ENCODE assay signal across 1 cellular context in the genomic region with DNA sequence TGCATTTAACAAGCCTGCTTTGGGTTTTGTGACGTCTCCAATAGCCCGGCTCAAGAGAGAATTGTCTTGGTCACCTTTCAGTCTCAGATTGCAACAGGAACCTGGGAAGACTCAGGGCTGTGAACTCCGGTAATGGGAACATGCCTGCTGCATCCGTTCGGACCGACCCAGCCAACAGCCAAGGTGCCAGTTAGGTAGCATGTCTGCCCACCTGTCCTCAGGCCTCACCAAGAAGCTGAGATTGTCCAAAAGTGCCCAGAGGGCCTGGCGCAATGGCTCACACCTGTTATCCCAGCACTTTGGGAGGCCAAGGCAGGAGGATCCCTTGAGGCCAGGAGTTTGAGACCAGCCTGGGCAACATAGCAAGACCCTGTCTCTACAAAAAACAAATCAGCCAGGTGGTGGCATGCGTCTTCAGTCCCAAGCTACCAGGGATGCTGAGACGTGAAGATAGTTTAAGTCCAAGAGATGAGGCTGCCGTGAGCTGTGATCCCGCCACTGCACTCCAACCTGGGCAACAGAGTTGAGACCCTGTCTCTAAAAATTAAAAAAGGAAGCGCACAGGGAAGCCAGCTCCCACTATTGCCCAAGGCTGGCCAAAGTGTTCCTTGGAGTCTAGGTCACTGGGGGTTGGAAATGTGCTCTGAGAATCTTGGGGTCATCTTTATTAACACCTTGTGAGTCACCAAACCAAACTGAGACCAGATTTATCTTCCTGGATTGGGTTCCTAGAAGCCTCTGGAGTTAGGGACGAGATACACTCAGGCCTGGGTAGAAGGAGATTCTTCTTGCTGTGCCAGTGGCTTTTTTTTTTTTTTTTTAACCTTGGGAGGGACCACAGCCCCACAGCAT.
TF ChIP-seq lines count a peak whose summit lies in the region.

No MANE protein-coding gene starts in this region.

TF ChIP-seq in GM12878, 131 proteins besides CTCF, POLR2A, EP300 and RAD21:
- TF ChIP-seq, protein P1, sequence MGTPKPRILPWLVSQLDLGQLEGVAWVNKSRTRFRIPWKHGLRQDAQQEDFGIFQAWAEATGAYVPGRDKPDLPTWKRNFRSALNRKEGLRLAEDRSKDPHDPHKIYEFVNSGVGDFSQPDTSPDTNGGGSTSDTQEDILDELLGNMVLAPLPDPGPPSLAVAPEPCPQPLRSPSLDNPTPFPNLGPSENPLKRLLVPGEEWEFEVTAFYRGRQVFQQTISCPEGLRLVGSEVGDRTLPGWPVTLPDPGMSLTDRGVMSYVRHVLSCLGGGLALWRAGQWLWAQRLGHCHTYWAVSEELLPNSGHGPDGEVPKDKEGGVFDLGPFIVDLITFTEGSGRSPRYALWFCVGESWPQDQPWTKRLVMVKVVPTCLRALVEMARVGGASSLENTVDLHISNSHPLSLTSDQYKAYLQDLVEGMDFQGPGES (IDR thresholded peaks at IDR 0.05) = no peak
- no peak for TF ChIP-seq BACH1 (IDR thresholded peaks at IDR 0.05; ENCODE audit: borderline replicate concordance)
- TF ChIP-seq, protein P2, sequence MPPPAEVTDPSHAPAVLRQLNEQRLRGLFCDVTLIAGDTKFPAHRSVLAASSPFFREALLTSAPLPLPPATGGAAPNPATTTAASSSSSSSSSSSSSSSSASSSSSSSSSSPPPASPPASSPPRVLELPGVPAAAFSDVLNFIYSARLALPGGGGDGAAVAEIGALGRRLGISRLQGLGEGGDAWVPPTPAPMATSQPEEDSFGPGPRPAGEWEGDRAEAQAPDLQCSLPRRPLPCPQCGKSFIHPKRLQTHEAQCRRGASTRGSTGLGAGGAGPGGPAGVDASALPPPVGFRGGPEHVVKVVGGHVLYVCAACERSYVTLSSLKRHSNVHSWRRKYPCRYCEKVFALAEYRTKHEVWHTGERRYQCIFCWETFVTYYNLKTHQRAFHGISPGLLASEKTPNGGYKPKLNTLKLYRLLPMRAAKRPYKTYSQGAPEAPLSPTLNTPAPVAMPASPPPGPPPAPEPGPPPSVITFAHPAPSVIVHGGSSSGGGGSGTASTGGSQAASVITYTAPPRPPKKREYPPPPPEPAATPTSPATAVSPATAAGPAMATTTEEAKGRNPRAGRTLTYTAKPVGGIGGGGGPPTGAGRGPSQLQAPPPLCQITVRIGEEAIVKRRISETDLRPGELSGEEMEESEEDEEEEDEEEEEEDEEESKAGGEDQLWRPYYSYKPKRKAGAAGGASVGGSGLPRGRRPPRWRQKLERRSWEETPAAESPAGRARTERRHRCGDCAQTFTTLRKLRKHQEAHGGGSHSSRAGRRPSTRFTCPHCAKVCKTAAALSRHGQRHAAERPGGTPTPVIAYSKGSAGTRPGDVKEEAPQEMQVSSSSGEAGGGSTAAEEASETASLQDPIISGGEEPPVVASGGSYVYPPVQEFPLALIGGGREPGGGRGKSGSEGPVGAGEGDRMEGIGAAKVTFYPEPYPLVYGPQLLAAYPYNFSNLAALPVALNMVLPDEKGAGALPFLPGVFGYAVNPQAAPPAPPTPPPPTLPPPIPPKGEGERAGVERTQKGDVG (CRISPR knock-in tag; IDR thresholded peaks at IDR 0.05) = no peak
- TF ChIP-seq NR2F1 (conservative IDR thresholded peaks at IDR 0.05) = no peak
- TF ChIP-seq ETV6 (conservative IDR thresholded peaks at IDR 0.05 in 1 of 2, IDR thresholded peaks at IDR 0.05 in 1 of 2; ENCODE audit: borderline replicate concordance in 1 of 2, low read depth in 1 of 2) = no peak
- no peak for TF ChIP-seq TCF7 (IDR thresholded peaks at IDR 0.05; ENCODE audit: borderline replicate concordance)
- TF ChIP-seq, protein P3, sequence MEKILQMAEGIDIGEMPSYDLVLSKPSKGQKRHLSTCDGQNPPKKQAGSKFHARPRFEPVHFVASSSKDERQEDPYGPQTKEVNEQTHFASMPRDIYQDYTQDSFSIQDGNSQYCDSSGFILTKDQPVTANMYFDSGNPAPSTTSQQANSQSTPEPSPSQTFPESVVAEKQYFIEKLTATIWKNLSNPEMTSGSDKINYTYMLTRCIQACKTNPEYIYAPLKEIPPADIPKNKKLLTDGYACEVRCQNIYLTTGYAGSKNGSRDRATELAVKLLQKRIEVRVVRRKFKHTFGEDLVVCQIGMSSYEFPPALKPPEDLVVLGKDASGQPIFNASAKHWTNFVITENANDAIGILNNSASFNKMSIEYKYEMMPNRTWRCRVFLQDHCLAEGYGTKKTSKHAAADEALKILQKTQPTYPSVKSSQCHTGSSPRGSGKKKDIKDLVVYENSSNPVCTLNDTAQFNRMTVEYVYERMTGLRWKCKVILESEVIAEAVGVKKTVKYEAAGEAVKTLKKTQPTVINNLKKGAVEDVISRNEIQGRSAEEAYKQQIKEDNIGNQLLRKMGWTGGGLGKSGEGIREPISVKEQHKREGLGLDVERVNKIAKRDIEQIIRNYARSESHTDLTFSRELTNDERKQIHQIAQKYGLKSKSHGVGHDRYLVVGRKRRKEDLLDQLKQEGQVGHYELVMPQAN (conservative IDR thresholded peaks at IDR 0.05) = no peak
- TF ChIP-seq, protein P4, sequence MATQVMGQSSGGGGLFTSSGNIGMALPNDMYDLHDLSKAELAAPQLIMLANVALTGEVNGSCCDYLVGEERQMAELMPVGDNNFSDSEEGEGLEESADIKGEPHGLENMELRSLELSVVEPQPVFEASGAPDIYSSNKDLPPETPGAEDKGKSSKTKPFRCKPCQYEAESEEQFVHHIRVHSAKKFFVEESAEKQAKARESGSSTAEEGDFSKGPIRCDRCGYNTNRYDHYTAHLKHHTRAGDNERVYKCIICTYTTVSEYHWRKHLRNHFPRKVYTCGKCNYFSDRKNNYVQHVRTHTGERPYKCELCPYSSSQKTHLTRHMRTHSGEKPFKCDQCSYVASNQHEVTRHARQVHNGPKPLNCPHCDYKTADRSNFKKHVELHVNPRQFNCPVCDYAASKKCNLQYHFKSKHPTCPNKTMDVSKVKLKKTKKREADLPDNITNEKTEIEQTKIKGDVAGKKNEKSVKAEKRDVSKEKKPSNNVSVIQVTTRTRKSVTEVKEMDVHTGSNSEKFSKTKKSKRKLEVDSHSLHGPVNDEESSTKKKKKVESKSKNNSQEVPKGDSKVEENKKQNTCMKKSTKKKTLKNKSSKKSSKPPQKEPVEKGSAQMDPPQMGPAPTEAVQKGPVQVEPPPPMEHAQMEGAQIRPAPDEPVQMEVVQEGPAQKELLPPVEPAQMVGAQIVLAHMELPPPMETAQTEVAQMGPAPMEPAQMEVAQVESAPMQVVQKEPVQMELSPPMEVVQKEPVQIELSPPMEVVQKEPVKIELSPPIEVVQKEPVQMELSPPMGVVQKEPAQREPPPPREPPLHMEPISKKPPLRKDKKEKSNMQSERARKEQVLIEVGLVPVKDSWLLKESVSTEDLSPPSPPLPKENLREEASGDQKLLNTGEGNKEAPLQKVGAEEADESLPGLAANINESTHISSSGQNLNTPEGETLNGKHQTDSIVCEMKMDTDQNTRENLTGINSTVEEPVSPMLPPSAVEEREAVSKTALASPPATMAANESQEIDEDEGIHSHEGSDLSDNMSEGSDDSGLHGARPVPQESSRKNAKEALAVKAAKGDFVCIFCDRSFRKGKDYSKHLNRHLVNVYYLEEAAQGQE (IDR thresholded peaks at IDR 0.05; ENCODE audit: low read depth, low read length) = no peak
- no peak for TF ChIP-seq MTA3 (IDR thresholded peaks at IDR 0.05; ENCODE audit: borderline replicate concordance, low read length)
- TF ChIP-seq WRNIP1 (IDR thresholded peaks at IDR 0.05; ENCODE audit: borderline replicate concordance, low read depth, low read length) = no peak
